13 cellular contexts compared by ENCODE assay signal in the genomic region with DNA sequence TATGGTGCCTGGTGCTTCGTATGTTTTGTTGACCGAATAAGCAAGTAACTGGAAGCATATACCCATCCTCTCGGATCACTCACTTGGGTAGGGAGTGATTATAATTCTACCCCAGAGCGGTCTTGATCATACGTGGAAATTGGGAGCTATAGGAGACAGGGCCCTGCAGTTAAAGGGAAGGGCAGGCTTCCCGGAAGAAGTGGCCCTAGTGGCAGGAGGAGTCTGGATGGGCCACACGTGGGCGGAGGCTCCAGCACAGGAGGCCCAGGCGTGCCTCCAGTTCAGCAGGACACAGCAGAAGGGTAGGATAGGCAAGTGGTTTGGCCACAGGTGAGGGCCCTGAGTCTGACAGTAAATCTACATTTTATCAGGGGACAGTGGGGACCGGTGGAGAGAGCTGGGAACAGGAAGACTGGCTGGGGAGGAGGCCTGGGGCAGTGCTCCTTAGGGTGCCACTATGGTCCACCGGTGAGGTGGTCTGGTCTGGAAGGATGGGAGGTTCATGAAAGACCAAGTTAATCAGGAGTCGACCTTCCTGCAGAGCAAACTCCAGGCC. TPM values are rescaled to one million over a fixed set of nuclear protein-coding genes. Genes with fewer than 3 reads are reported as not detected.
A peak's percentile ranks its signal among the peaks of the same experiment; 100 is the strongest.
DNase-seq lines count a peak whose midpoint lies in the region; ATAC-seq and TF ChIP-seq lines count a peak whose summit lies in the region.
"Had no signal": no experiment of that assay in that cellular context is flagged by ENCODE, and none has a peak within 500 bp of the region (broad histone marks: within the 10 kb centered on the region; RNA-seq: fewer than 3 reads in every experiment).

No MANE protein-coding gene starts in this region.

- no peak overlapping the region for H3K27ac Mint-ChIP-seq in effector memory CD8-positive, alpha-beta T cell
- H3K27ac Mint-ChIP-seq in osteocyte (ENCODE audit: unreplicated experiment): peak overlapping the region; percentile 88

- H3K9me3 Mint-ChIP-seq in effector memory CD8-positive, alpha-beta T cell: no peaks in the 10 kb centered on the region
- no peaks in the 10 kb centered on the region for H3K9me3 Mint-ChIP-seq in osteocyte (ENCODE audit: unreplicated experiment)

- H3K4me3 ChIP-seq in HUES48 (ENCODE audit: low read depth, low read length): no peak overlapping the region

- peaks cover 8% of the 10 kb centered on the region for H3K4me1 ChIP-seq in HUES48 (ENCODE audit: control insufficient read depth, insufficient read depth, low read length)

- H3K9me3 ChIP-seq in HUES48 (ENCODE audit: control insufficient read depth, insufficient read depth, low read length): no peaks in the 10 kb centered on the region
- H3K9me3 ChIP-seq: heart left ventricle had no signal

- DNase-seq in CD1c-positive myeloid dendritic cell (ENCODE audit: extremely low spot score): peak; percentile 9
- DNase-seq in effector memory CD8-positive, alpha-beta T cell: no peak
- no peak for DNase-seq in osteocyte (ENCODE audit: extremely low spot score, unreplicated experiment)
- no peak for DNase-seq in GDM1 (lab: John Stamatoyannopoulos, UW)
- DNase-seq in omental fat pad (ENCODE audit: low spot score): no peak
- DNase-seq in SKM-1 (lab: John Stamatoyannopoulos, UW; ENCODE audit: unreplicated experiment): no peak
- DNase-seq: Karpas-422, midbrain, NCI-H226 had no signal

- H3K36me3 Mint-ChIP-seq in effector memory CD8-positive, alpha-beta T cell (ENCODE audit: insufficient read depth): no peaks in the 10 kb centered on the region
- H3K36me3 Mint-ChIP-seq in osteocyte (ENCODE audit: unreplicated experiment): no peaks in the 10 kb centered on the region

- H3K27ac ChIP-seq in HUES48 (ENCODE audit: low read depth, low read length): peak overlapping the region; percentile 92

- ATAC-seq in effector memory CD8-positive, alpha-beta T cell (replicated peaks): no peak
- ATAC-seq in HG02642 (IDR thresholded peaks at IDR 0.05; ENCODE audit: poor library complexity, unreplicated experiment) (no peak), omental fat pad (ENCODE audit: low FRiP score) (no peak)

- no peaks in the 10 kb centered on the region for H3K27me3 ChIP-seq in HUES48 (ENCODE audit: control insufficient read depth, insufficient read depth, low read length)
- H3K27me3 ChIP-seq: heart left ventricle had no signal

- H3K27me3 Mint-ChIP-seq in effector memory CD8-positive, alpha-beta T cell: no peaks in the 10 kb centered on the region
- no peaks in the 10 kb centered on the region for H3K27me3 Mint-ChIP-seq in osteocyte (ENCODE audit: unreplicated experiment)

- no peaks in the 10 kb centered on the region for H3K36me3 ChIP-seq in HUES48 (ENCODE audit: control insufficient read depth, insufficient read depth, low read length)
- H3K36me3 ChIP-seq: heart left ventricle had no signal

- H3K4me3 Mint-ChIP-seq in effector memory CD8-positive, alpha-beta T cell: peak overlapping the region; percentile 82 to 87
- no peak overlapping the region for H3K4me3 Mint-ChIP-seq in osteocyte (ENCODE audit: unreplicated experiment)

- TF ChIP-seq CTCF in osteocyte (IDR thresholded peaks at IDR 0.05): no peak
- TF ChIP-seq CTCF in omental fat pad (IDR thresholded peaks at IDR 0.05): no peak

- H3K9ac ChIP-seq in HUES48 (ENCODE audit: low read depth, low read length): no peak overlapping the region

- H3K4me1 Mint-ChIP-seq in effector memory CD8-positive, alpha-beta T cell (ENCODE audit: low read depth in 2 of 2): peaks cover 8 to 17% of the 10 kb centered on the region in 2 donors
- H3K4me1 Mint-ChIP-seq in osteocyte (ENCODE audit: unreplicated experiment): peaks cover 10% of the 10 kb centered on the region

RNA-seq across cellular contexts. Expression of gene YY1, which starts 23.5 kb away (rescaled TPM):
- total RNA-seq in osteocyte (70.0 and 77.2 TPM in 2 replicates), omental fat pad (10 to 100 TPM; 45.1 to 55.5 (median 48.6) TPM)

RNA-seq across cellular contexts. Expression of gene DEGS2, which starts 56.0 kb away (rescaled TPM):
- total RNA-seq in osteocyte: 0.19 and 0.21 TPM in 2 replicates
- total RNA-seq in omental fat pad: under 1 TPM in 3 of 4 donors, not detected in 1; 0.19 to 0.79 (median 0.19) TPM
- total RNA-seq: SK-MEL-5 had no signal
